8 cellular contexts compared by ENCODE assay signal in the genomic region with DNA sequence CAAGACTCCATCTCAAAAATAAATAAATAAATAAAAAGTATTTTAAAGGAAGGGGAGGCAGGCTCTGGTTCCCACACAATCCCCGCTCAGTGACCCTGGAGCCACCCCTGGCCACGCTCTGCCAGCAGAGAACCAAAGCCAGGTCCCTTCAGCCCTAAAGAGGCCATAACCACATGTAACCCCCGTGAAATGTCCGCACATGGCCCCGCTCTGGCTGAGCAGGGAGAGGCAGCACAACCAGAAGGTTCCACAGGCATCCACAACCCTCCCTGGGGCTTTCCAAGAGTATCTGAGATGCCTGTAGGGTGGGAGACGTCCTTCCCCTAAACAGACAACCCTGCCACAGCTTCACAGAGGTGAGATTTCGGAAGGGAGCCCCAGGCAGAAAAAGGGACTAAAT. TPM values are rescaled to one million over a fixed set of nuclear protein-coding genes. Genes with fewer than 3 reads are reported as not detected.
DNase-seq lines count a peak whose midpoint lies in the region; ATAC-seq and TF ChIP-seq lines count a peak whose summit lies in the region.

No MANE protein-coding gene starts in this region.

- peaks cover 0 to 4% (median 0%) of the 10 kb centered on the region in 3 donors for H3K36me3 Mint-ChIP-seq in naive thymus-derived CD8-positive, alpha-beta T cell

- peak overlapping the region; percentile 94 for H3K9ac ChIP-seq in Karpas-422 (ENCODE audit: low read length)
- H3K9ac ChIP-seq in colonic mucosa (ENCODE audit: low read depth in 2 of 2, low read length in 2 of 2) = peak overlapping the region; percentile 93 to 97

- H3K4me1 ChIP-seq in Karpas-422 (ENCODE audit: low read length) (peaks cover 29% of the 10 kb centered on the region), colonic mucosa (peaks cover 27% of the 10 kb centered on the region)

- peaks cover 28 to 57% (median 47%) of the 10 kb centered on the region in 4 donors for H3K4me1 Mint-ChIP-seq in naive thymus-derived CD8-positive, alpha-beta T cell

- H3K4me2 ChIP-seq in Karpas-422 (ENCODE audit: low read depth, low read length, poor library complexity, severe bottlenecking) = peak overlapping the region; percentile 84

- no peaks in the 10 kb centered on the region for H3K27me3 ChIP-seq in Karpas-422 (ENCODE audit: low read length)
- H3K27me3 ChIP-seq in colonic mucosa = no peaks in the 10 kb centered on the region

- no peaks in the 10 kb centered on the region for H3K9me3 Mint-ChIP-seq in naive thymus-derived CD8-positive, alpha-beta T cell

- TF ChIP-seq CTCF in AG09309 (IDR thresholded peaks at IDR 0.05; ENCODE audit: control insufficient read depth, insufficient read depth, low read depth, low read length, missing control alignments) (no peak), colonic mucosa (IDR thresholded peaks at IDR 0.05) (no peak)

- POLR2A ChIA-PET in naive thymus-derived CD8-positive, alpha-beta T cell (lab: Charles Lee) = interaction anchor here (1.2 to 3.6 kb wide), 3 partner anchors 17 to 293 kb away, joined by 6 to 30 read pairs (median 14); partner anchors contain the start of gene MRPL55

- no peak for ATAC-seq in naive thymus-derived CD8-positive, alpha-beta T cell
- ATAC-seq in HG02763 (IDR thresholded peaks at IDR 0.05; ENCODE audit: unreplicated experiment) = no peak
- ATAC-seq in GM21515 (IDR thresholded peaks at IDR 0.05; ENCODE audit: unreplicated experiment) = no peak

- H3K4me3 ChIP-seq in AG09309 (ENCODE audit: control insufficient read depth, low read depth, low read length) (peak overlapping the region; percentile 93), Karpas-422 (ENCODE audit: low read length) (peak overlapping the region; percentile 90), colonic mucosa (peak overlapping the region; percentile 92)

- no peak for DNase-seq in AG09309 (ENCODE audit: low read depth)
- no peak for DNase-seq in Karpas-422
- no peak for DNase-seq in colonic mucosa
- peak in 1 of 10 donors; percentile 63 for DNase-seq in naive thymus-derived CD8-positive, alpha-beta T cell
- no peak for DNase-seq in NCI-H1417 treated with DMSO at 0.1 percent for 48 hours (lab: John Stamatoyannopoulos, UW)
- no peak for DNase-seq in RKO (ENCODE audit: low spot score)

- H3K9me2 ChIP-seq in Karpas-422 (replicated peaks; ENCODE audit: insufficient read depth, low read length) = no peaks in the 10 kb centered on the region

- no peaks in the 10 kb centered on the region for H3K9me3 ChIP-seq in Karpas-422 (ENCODE audit: low read length)
- H3K9me3 ChIP-seq in colonic mucosa = no peaks in the 10 kb centered on the region

- peak overlapping the region; percentile 73 to 93 (median 84) for H3K4me3 Mint-ChIP-seq in naive thymus-derived CD8-positive, alpha-beta T cell

- H3K27me3 Mint-ChIP-seq in naive thymus-derived CD8-positive, alpha-beta T cell = no peaks in the 10 kb centered on the region

- peaks cover 38% of the 10 kb centered on the region for H4K20me1 ChIP-seq in Karpas-422 (ENCODE audit: insufficient read depth, low read depth, low read length)

- H3K36me3 ChIP-seq in Karpas-422 (ENCODE audit: insufficient read depth, low read length) (peaks cover 8% of the 10 kb centered on the region; the same call in 1 of the 2 replicates), colonic mucosa (no peaks in the 10 kb centered on the region)

- H3K27ac ChIP-seq in Karpas-422 (ENCODE audit: low read length) (no peak overlapping the region), colonic mucosa (no peak overlapping the region)

- intact Hi-C loops in colonic mucosa (cut with DNase I) = no loop called here

- H3K79me2 ChIP-seq in Karpas-422 (ENCODE audit: low read length) = peaks cover 48% of the 10 kb centered on the region

- H3K27ac Mint-ChIP-seq in naive thymus-derived CD8-positive, alpha-beta T cell = peak overlapping the region in 8 of 10 donors; percentile 24 to 98 (median 80)

- H2AFZ ChIP-seq in Karpas-422 (ENCODE audit: low read length) = no peak overlapping the region

RNA-seq across cellular contexts. Expression of gene ARF1, which starts 1.4 kb away (rescaled TPM):
- 107 and 139 TPM in 2 replicates for total RNA-seq in Karpas-422 (2014; rRNA removed; shearing (Covaris generic); ENCODE audit: low replicate concordance)
- total RNA-seq in colonic mucosa = 100 to 1,000 TPM; 522 to 586 TPM
- 100 to 1,000 TPM; 201 to 203 TPM for total RNA-seq in naive thymus-derived CD8-positive, alpha-beta T cell
- polyA plus RNA-seq in naive thymus-derived CD8-positive, alpha-beta T cell = 100 to 1,000 TPM; 332 to 385 (median 368) TPM

RNA-seq across cellular contexts. Expression of gene C1orf35, which starts 22.0 kb away (rescaled TPM):
- total RNA-seq in Karpas-422 (2014; rRNA removed; shearing (Covaris generic); ENCODE audit: low replicate concordance) = 10.4 and 24.7 TPM in 2 replicates
- 10 to 100 TPM; 14.9 to 26.4 TPM for total RNA-seq in colonic mucosa
- 10 to 100 TPM; 26.0 to 28.1 TPM for total RNA-seq in naive thymus-derived CD8-positive, alpha-beta T cell
- 10 to 100 TPM; 12.9 to 25.6 (median 20.0) TPM for polyA plus RNA-seq in naive thymus-derived CD8-positive, alpha-beta T cell

RNA-seq across cellular contexts. Expression of gene MRPL55, which starts 28.0 kb away (rescaled TPM):
- 76.6 and 79.2 TPM in 2 replicates for total RNA-seq in Karpas-422 (2014; rRNA removed; shearing (Covaris generic); ENCODE audit: low replicate concordance)
- total RNA-seq in colonic mucosa = 10 to 100 TPM; 33.0 to 60.7 TPM
- total RNA-seq in naive thymus-derived CD8-positive, alpha-beta T cell = 10 to 100 TPM; 61.9 to 64.8 TPM
- polyA plus RNA-seq in naive thymus-derived CD8-positive, alpha-beta T cell = 100 to 1,000 TPM in 2 of 3 donors, 10 to 100 TPM in 1; 96.9 to 130 (median 103) TPM

RNA-seq across cellular contexts. Expression of gene GUK1, which starts 58.9 kb away (rescaled TPM):
- 74.4 and 203 TPM in 2 replicates for total RNA-seq in Karpas-422 (2014; rRNA removed; shearing (Covaris generic); ENCODE audit: low replicate concordance)
- total RNA-seq in colonic mucosa = 100 to 1,000 TPM; 178 to 221 TPM
- 100 to 1,000 TPM; 189 to 202 TPM for total RNA-seq in naive thymus-derived CD8-positive, alpha-beta T cell
- polyA plus RNA-seq in naive thymus-derived CD8-positive, alpha-beta T cell = 100 to 1,000 TPM; 369 to 466 (median 374) TPM
